Comparison of ENCODE assay signal across 1 cellular context in the genomic region with DNA sequence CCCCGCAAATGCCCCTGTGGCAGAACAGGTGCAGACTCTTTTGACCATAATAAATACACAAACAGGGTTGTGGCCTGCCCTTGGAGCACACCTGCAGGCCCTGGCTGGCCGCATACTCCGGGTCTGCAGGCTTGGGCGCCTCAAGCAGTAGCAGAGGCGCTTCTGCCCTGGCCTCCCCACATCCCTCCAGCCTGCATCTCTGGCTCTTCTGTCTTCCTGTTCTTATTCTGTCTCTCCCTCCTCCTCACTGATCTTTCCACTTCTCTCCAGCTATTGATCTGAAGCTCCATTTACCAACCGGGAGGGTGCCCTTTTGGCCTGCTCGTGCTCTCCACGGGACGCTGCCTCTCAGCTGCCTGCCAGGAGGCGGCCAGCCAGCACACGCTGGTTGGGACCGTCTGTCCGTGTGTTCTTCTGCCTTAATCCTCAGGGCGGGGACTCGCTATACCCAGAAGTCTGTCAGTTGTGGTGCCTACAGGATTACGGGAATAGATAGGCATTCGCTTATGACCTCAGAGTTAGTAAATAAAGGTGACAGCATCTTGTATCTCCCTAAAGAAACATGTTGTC.
TF ChIP-seq lines count a peak whose summit lies in the region.

No MANE protein-coding gene starts in this region.

TF ChIP-seq in HepG2, 621 proteins besides CTCF, POLR2A, EP300 and RAD21 (continued from another document):
- 0 out of 2 replicates have a peak, but pooled peaks have one; percentile 31 for TF ChIP-seq SIN3A (IDR thresholded peaks at IDR 0.05; ENCODE audit: borderline replicate concordance, low read depth, low read length)
- no peak for TF ChIP-seq ZNF713 (CRISPR knock-in tag; IDR thresholded peaks at IDR 0.05)
- no peak for TF ChIP-seq NFYB (CRISPR knock-in tag; IDR thresholded peaks at IDR 0.05)
- TF ChIP-seq, protein P1, sequence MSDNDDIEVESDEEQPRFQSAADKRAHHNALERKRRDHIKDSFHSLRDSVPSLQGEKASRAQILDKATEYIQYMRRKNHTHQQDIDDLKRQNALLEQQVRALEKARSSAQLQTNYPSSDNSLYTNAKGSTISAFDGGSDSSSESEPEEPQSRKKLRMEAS (IDR thresholded peaks at IDR 0.05), result peak; percentile 61; the same call in 1 of the 2 replicates
- TF ChIP-seq ZBTB20 (CRISPR knock-in tag; IDR thresholded peaks at IDR 0.05; ENCODE audit: borderline replicate concordance, low read depth), result no peak
- TF ChIP-seq FOSL2 (CRISPR knock-in tag; IDR thresholded peaks at IDR 0.05), result 0 out of 2 replicates have a peak, but pooled peaks have one; percentile 7
- peak; percentile 65; the same call in 1 of the 2 replicates for TF ChIP-seq MYC (CRISPR knock-in tag; IDR thresholded peaks at IDR 0.05; ENCODE audit: borderline replicate concordance)
- no peak for TF ChIP-seq SOX6 (IDR thresholded peaks at IDR 0.05)
- 0 out of 2 replicates have a peak, but pooled peaks have one; percentile 27 for TF ChIP-seq SOX6 (CRISPR knock-in tag; IDR thresholded peaks at IDR 0.05)
- TF ChIP-seq, protein P2, sequence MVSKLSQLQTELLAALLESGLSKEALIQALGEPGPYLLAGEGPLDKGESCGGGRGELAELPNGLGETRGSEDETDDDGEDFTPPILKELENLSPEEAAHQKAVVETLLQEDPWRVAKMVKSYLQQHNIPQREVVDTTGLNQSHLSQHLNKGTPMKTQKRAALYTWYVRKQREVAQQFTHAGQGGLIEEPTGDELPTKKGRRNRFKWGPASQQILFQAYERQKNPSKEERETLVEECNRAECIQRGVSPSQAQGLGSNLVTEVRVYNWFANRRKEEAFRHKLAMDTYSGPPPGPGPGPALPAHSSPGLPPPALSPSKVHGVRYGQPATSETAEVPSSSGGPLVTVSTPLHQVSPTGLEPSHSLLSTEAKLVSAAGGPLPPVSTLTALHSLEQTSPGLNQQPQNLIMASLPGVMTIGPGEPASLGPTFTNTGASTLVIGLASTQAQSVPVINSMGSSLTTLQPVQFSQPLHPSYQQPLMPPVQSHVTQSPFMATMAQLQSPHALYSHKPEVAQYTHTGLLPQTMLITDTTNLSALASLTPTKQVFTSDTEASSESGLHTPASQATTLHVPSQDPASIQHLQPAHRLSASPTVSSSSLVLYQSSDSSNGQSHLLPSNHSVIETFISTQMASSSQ (IDR thresholded peaks at IDR 0.05; ENCODE audit: low read depth), result 0 out of 2 replicates have a peak, but pooled peaks have one; percentile 10
- TF ChIP-seq, protein P2 (CRISPR knock-in tag; IDR thresholded peaks at IDR 0.05; ENCODE audit: borderline replicate concordance), result no peak
- TF ChIP-seq, protein P3, sequence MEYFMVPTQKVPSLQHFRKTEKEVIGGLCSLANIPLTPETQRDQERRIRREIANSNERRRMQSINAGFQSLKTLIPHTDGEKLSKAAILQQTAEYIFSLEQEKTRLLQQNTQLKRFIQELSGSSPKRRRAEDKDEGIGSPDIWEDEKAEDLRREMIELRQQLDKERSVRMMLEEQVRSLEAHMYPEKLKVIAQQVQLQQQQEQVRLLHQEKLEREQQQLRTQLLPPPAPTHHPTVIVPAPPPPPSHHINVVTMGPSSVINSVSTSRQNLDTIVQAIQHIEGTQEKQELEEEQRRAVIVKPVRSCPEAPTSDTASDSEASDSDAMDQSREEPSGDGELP (IDR thresholded peaks at IDR 0.05; ENCODE audit: borderline replicate concordance, low read depth), result peak; percentile 54; the same call in 1 of the 2 replicates
- no peak for TF ChIP-seq ZBTB7B (CRISPR knock-in tag; IDR thresholded peaks at IDR 0.05)
- TF ChIP-seq, protein P4, sequence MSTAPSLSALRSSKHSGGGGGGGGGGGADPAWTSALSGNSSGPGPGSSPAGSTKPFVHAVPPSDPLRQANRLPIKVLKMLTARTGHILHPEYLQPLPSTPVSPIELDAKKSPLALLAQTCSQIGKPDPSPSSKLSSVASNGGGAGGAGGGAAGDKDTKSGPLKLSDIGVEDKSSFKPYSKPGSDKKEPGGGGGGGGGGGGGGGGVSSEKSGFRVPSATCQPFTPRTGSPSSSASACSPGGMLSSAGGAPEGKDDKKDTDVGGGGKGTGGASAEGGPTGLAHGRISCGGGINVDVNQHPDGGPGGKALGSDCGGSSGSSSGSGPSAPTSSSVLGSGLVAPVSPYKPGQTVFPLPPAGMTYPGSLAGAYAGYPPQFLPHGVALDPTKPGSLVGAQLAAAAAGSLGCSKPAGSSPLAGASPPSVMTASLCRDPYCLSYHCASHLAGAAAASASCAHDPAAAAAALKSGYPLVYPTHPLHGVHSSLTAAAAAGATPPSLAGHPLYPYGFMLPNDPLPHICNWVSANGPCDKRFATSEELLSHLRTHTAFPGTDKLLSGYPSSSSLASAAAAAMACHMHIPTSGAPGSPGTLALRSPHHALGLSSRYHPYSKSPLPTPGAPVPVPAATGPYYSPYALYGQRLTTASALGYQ (CRISPR knock-in tag; IDR thresholded peaks at IDR 0.05), result no peak
- no peak for TF ChIP-seq MTF1 (CRISPR knock-in tag; IDR thresholded peaks at IDR 0.05)
- no peak for TF ChIP-seq ZNF260 (CRISPR knock-in tag; IDR thresholded peaks at IDR 0.05; ENCODE audit: borderline replicate concordance, low read depth)
- TF ChIP-seq, protein P5, sequence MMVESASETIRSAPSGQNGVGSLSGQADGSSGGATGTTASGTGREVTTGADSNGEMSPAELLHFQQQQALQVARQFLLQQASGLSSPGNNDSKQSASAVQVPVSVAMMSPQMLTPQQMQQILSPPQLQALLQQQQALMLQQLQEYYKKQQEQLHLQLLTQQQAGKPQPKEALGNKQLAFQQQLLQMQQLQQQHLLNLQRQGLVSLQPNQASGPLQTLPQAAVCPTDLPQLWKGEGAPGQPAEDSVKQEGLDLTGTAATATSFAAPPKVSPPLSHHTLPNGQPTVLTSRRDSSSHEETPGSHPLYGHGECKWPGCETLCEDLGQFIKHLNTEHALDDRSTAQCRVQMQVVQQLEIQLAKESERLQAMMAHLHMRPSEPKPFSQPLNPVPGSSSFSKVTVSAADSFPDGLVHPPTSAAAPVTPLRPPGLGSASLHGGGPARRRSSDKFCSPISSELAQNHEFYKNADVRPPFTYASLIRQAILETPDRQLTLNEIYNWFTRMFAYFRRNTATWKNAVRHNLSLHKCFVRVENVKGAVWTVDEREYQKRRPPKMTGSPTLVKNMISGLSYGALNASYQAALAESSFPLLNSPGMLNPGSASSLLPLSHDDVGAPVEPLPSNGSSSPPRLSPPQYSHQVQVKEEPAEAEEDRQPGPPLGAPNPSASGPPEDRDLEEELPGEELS (CRISPR knock-in tag; IDR thresholded peaks at IDR 0.05), result 0 out of 2 replicates have a peak, but pooled peaks have one; percentile 22
- no peak for TF ChIP-seq ZNF205 (CRISPR knock-in tag; IDR thresholded peaks at IDR 0.05)
- TF ChIP-seq, protein P6, sequence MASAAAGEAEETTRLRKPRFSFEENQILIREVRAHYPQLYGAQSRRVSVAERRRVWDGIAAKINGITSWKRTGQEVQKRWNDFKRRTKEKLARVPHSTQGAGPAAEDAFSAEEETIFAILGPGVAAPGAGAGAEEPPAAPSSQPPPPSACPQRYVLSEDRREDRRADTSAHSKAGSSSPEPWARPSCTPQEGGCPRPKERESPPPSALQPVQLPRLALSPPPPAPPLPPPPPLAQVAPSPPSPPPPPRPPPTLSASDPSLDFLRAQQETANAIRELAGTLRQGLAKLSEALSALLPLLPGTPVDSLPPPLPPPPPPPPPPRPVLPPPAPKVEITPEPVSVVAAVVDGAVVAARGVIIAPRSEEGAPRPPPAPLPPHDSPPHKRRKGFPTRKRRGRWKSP (CRISPR knock-in tag; IDR thresholded peaks at IDR 0.05), result no peak
- no peak for TF ChIP-seq ATF7-NPFF (CRISPR knock-in tag; IDR thresholded peaks at IDR 0.05; ENCODE audit: low read depth)
- TF ChIP-seq ZNF543 (CRISPR knock-in tag; IDR thresholded peaks at IDR 0.05), result no peak
- TF ChIP-seq ZNF737 (CRISPR knock-in tag; IDR thresholded peaks at IDR 0.05; ENCODE audit: borderline replicate concordance), result no peak
